14 cellular contexts compared by ENCODE assay signal in genomic region chr6:1285589-1286340, GRCh38. TPM values are rescaled to one million over a fixed set of nuclear protein-coding genes. Genes with fewer than 3 reads are reported as not detected.
DNase-seq lines count a peak whose midpoint lies in the region; ATAC-seq and TF ChIP-seq lines count a peak whose summit lies in the region.
"Had no signal": no experiment of that assay in that cellular context is flagged by ENCODE, and none has a peak within 500 bp of the region (broad histone marks: within the 10 kb centered on the region; RNA-seq: fewer than 3 reads in every experiment).

No MANE protein-coding gene starts in this region.

- ATAC-seq in RWPE2 (ENCODE audit: low read depth): no peak
- no peak for ATAC-seq in stimulated activated effector memory CD8-positive, alpha-beta T cell treated with anti-CD3 and anti-CD28 coated beads, Interleukin-12 subunit alpha, Interleukin-12 subunit beta, amount 100 ng/mL, for 72 hours
- ATAC-seq: activated CD8-positive, alpha-beta T cell treated with anti-CD3 and anti-CD28 coated beads for 36 hours had no signal

- no peaks in the 10 kb centered on the region for H3K4me1 Mint-ChIP-seq in stimulated activated effector memory CD8-positive, alpha-beta T cell treated with anti-CD3 and anti-CD28 coated beads, Interleukin-12 subunit alpha, Interleukin-12 subunit beta, amount 100 ng/mL, for 72 hours
- H3K4me1 Mint-ChIP-seq: B cell had no signal

- peak overlapping the region; percentile 98 for H3K27ac ChIP-seq in RWPE2 (ENCODE audit: poor library complexity, severe bottlenecking)

- no peak overlapping the region for H3K4me3 Mint-ChIP-seq in stimulated activated effector memory CD8-positive, alpha-beta T cell treated with anti-CD3 and anti-CD28 coated beads, Interleukin-12 subunit alpha, Interleukin-12 subunit beta, amount 100 ng/mL, for 72 hours
- H3K4me3 Mint-ChIP-seq: activated CD8-positive, alpha-beta T cell treated with anti-CD3 and anti-CD28 coated beads for 36 hours; activated naive CD8-positive, alpha-beta T cell; B cell; endodermal cell; stimulated activated naive CD8-positive, alpha-beta T cell treated with anti-CD3 and anti-CD28 coated beads, Interleukin-15, Interleukin-2, amounts not matched to agents 100 ng/mL and 50 ng/mL, for 24 hours had no signal

- no peaks in the 10 kb centered on the region for H3K36me3 Mint-ChIP-seq in stimulated activated effector memory CD8-positive, alpha-beta T cell treated with anti-CD3 and anti-CD28 coated beads, Interleukin-12 subunit alpha, Interleukin-12 subunit beta, amount 100 ng/mL, for 72 hours
- H3K36me3 Mint-ChIP-seq: activated naive CD8-positive, alpha-beta T cell had no signal

- H3K9me3 Mint-ChIP-seq in stimulated activated effector memory CD8-positive, alpha-beta T cell treated with anti-CD3 and anti-CD28 coated beads, Interleukin-12 subunit alpha, Interleukin-12 subunit beta, amount 100 ng/mL, for 72 hours: no peaks in the 10 kb centered on the region
- H3K9me3 Mint-ChIP-seq: activated CD8-positive, alpha-beta T cell treated with anti-CD3 and anti-CD28 coated beads for 36 hours; endodermal cell; stimulated activated naive CD8-positive, alpha-beta T cell treated with anti-CD3 and anti-CD28 coated beads, Interleukin-15, Interleukin-2, amounts not matched to agents 100 ng/mL and 50 ng/mL, for 24 hours had no signal

- H3K9me3 ChIP-seq in RWPE2 (ENCODE audit: severe bottlenecking): no peaks in the 10 kb centered on the region

- in situ Hi-C loops in GM13977 (cut with MboI; ENCODE audit: low pct_unique_long_range_greater_than_20kb, low sequenced_read_pairs, unreplicated experiment): no loop called here

- H3K36me3 ChIP-seq in RWPE2 (ENCODE audit: low read depth): no peaks in the 10 kb centered on the region

- TF ChIP-seq CTCF in RWPE2 (IDR thresholded peaks at IDR 0.05; ENCODE audit: poor library complexity, severe bottlenecking) (no peak), fibroblast of villous mesenchyme (IDR thresholded peaks at IDR 0.05; ENCODE audit: insufficient read depth, low read depth, low read length) (no peak), GM13977 (IDR thresholded peaks at IDR 0.05; ENCODE audit: extremely low read depth, insufficient read depth, missing control alignments) (no peak)

- H3K27me3 ChIP-seq in RWPE2 (ENCODE audit: insufficient read depth, poor library complexity, severe bottlenecking): no peaks in the 10 kb centered on the region

- H3K4me3 ChIP-seq in RWPE2 (ENCODE audit: severe bottlenecking) (no peak overlapping the region), fibroblast of villous mesenchyme (ENCODE audit: low read depth, low read length) (no peak overlapping the region)

- no peak overlapping the region for H3K27ac Mint-ChIP-seq in stimulated activated effector memory CD8-positive, alpha-beta T cell treated with anti-CD3 and anti-CD28 coated beads, Interleukin-12 subunit alpha, Interleukin-12 subunit beta, amount 100 ng/mL, for 72 hours
- H3K27ac Mint-ChIP-seq: activated CD8-positive, alpha-beta T cell treated with anti-CD3 and anti-CD28 coated beads for 36 hours; activated naive CD8-positive, alpha-beta T cell; B cell; endodermal cell; stimulated activated naive CD8-positive, alpha-beta T cell treated with anti-CD3 and anti-CD28 coated beads, Interleukin-15, Interleukin-2, amounts not matched to agents 100 ng/mL and 50 ng/mL, for 24 hours had no signal

- DNase-seq in A172 (ENCODE audit: low spot score) (peak; percentile 84), GM04504 (ENCODE audit: low read depth) (peak; percentile 53), RWPE2 (ENCODE audit: low spot score) (no peak), fibroblast of villous mesenchyme (ENCODE audit: low read depth) (peak; percentile 67), DMS79 (lab: John Stamatoyannopoulos, UW) (no peak), SHP77 treated with DMSO at 0.1 percent for 48 hours (lab: John Stamatoyannopoulos, UW) (no peak), GM13977 (ENCODE audit: low spot score) (no peak)
- no peak for DNase-seq in stimulated activated effector memory CD8-positive, alpha-beta T cell treated with anti-CD3 and anti-CD28 coated beads, Interleukin-12 subunit alpha, Interleukin-12 subunit beta, amount 100 ng/mL, for 72 hours (ENCODE audit: low spot score in 2 of 2)
- DNase-seq: activated CD8-positive, alpha-beta T cell treated with anti-CD3 and anti-CD28 coated beads for 36 hours; endodermal cell; NCI-H1048 had no signal

- H3K4me1 ChIP-seq in RWPE2 (ENCODE audit: insufficient read depth, poor library complexity, severe bottlenecking): peaks cover 30% of the 10 kb centered on the region

RNA-seq across cellular contexts. Expression of gene FOXQ1, which starts 26.1 kb away (rescaled TPM):
- total RNA-seq in A172 (2014; rRNA removed; shearing (Covaris generic)): 0.24 TPM in 1 of 2 replicates, not detected in the other
- total RNA-seq in fibroblast of villous mesenchyme: 0.43 and 0.97 TPM in 2 replicates
- total RNA-seq: activated CD8-positive, alpha-beta T cell treated with anti-CD3 and anti-CD28 coated beads for 36 hours; B cell had no signal

Comparison
In these comparisons a context has a peak if more than half of its experiments do, and no peak if none do; other contexts are left out.
1. DNase-seq: peak in A172 (single experiment), GM04504 (single experiment) and fibroblast of villous mesenchyme (single experiment); none in RWPE2 (single experiment), DMS79 (single experiment), SHP77 treated with DMSO at 0.1 percent for 48 hours (single experiment), stimulated activated effector memory CD8-positive, alpha-beta T cell treated with anti-CD3 and anti-CD28 coated beads, Interleukin-12 subunit alpha, Interleukin-12 subunit beta, amount 100 ng/mL, for 72 hours (0 of 2) and GM13977 (single experiment).